In genomic region chr16:73427177-73427576, GRCh38 we compare ENCODE assay signal across 2 cellular contexts.
TF ChIP-seq lines count a peak whose summit lies in the region.

No MANE protein-coding gene starts in this region.

TF ChIP-seq in GM23338, 12 proteins besides CTCF, POLR2A, EP300 and RAD21 (continued from another document):
- TF ChIP-seq STAT1 (IDR thresholded peaks at IDR 0.05; ENCODE audit: unreplicated experiment) (no peak), NANOG (IDR thresholded peaks at IDR 0.05; ENCODE audit: borderline replicate concordance) (no peak), POLR2AphosphoS5 (IDR thresholded peaks at IDR 0.05; ENCODE audit: low read depth) (no peak), ETS1 (IDR thresholded peaks at IDR 0.05) (no peak), REST (IDR thresholded peaks at IDR 0.05; ENCODE audit: unreplicated experiment) (no peak), EZH2 (IDR thresholded peaks at IDR 0.05; ENCODE audit: low read depth, unreplicated experiment) (no peak), ZNF114 (CRISPR knock-in tag; IDR thresholded peaks at IDR 0.05) (no peak), ZNF462 (CRISPR knock-in tag; IDR thresholded peaks at IDR 0.05) (no peak), JUNB (IDR thresholded peaks at IDR 0.05; ENCODE audit: unreplicated experiment) (no peak)

TF ChIP-seq in H1, 55 proteins besides CTCF, POLR2A, EP300 and RAD21:
- TF ChIP-seq CHD7 (IDR thresholded peaks at IDR 0.05; ENCODE audit: insufficient replicate concordance, low read length) = no peak
- TF ChIP-seq JUND (IDR thresholded peaks at IDR 0.05; ENCODE audit: low read length) = no peak
- TF ChIP-seq BRCA1 (IDR thresholded peaks at IDR 0.05; ENCODE audit: low read depth, low read length) = no peak
- TF ChIP-seq EZH2 (IDR thresholded peaks at IDR 0.05; ENCODE audit: low read depth, low read length, severe bottlenecking) = no peak
- TF ChIP-seq SIX5 (IDR thresholded peaks at IDR 0.05; ENCODE audit: low read depth, low read length) = no peak
- TF ChIP-seq SUZ12 (IDR thresholded peaks at IDR 0.05; ENCODE audit: low read length) = no peak
- TF ChIP-seq CREB1 (IDR thresholded peaks at IDR 0.05) = no peak
- no peak for TF ChIP-seq NRF1 (IDR thresholded peaks at IDR 0.05; ENCODE audit: low read depth, low read length)
- no peak for TF ChIP-seq ATF3 (IDR thresholded peaks at IDR 0.05; ENCODE audit: insufficient read depth, low read depth, low read length)
- TF ChIP-seq CHD2 (IDR thresholded peaks at IDR 0.05; ENCODE audit: low read length) = no peak
- TF ChIP-seq SP1 (IDR thresholded peaks at IDR 0.05; ENCODE audit: low read depth, low read length) = no peak
- TF ChIP-seq TBP (IDR thresholded peaks at IDR 0.05; ENCODE audit: low read depth, low read length) = no peak
- no peak for TF ChIP-seq FOSL1 (IDR thresholded peaks at IDR 0.05; ENCODE audit: insufficient read depth, low read depth, low read length)
- TF ChIP-seq SIN3A (conservative IDR thresholded peaks at IDR 0.05 in 1 of 2, IDR thresholded peaks at IDR 0.05 in 1 of 2; ENCODE audit: low read depth in 1 of 2, low read length in 2 of 2) = no peak
- TF ChIP-seq SP2 (IDR thresholded peaks at IDR 0.05; ENCODE audit: low read length) = no peak
- no peak for TF ChIP-seq CBX8 (IDR thresholded peaks at IDR 0.05; ENCODE audit: borderline replicate concordance, low read depth, low read length)
